In the genomic region with DNA sequence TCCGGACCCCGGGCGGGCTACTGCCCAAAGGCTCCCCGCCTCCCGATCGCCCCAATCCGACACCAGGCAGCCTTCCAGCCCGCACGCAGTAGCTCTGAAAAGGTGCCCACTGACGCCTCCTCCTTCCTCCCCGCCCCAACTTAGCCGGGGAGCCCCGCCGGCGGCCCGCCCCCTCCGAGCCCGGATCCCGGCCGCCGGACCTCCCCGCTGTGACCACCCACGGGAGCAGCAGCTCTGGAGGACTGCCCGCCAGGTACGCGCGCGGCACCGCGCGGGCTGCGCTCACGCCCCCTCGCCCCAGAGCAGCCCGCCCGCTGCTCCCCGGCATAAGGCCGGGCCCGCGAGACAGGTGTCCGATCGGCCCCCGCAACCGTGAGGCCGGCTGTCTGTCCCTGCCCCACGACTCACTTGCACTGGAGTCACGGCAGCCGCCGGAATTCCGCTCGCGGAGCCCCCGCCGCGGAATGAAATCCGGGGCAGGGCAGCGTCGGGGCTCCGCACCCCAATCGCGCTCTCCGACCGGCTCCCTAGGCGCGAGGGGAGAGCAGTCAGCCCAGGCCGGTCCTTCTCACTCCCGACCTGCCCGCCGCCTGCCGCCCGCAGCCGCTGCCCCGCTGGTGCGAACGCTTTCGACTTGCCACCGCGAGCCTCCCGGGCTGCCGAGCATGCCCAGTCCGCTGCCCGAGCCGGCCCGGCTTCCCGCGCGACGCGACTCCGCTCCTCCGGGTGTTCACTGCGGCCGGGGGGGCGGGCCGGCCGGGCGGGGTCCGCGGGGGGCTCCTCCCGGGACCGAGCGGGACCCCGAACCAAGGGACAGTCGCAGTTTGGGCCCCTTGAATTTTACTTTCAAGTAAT, we compare ENCODE assay signal across 1 cellular context.
TF ChIP-seq lines count a peak whose summit lies in the region.

A gene (minus strand): TSS at position 658 of the 855 bp plus-strand sequence. CDS start 279,842 bp downstream, outside the sequence.

TF ChIP-seq in SK-N-SH treated with all-trans-retinoic acid at 6 μM for 48 hours, 23 proteins besides CTCF, POLR2A, EP300 and RAD21 (continued from another document):
- TF ChIP-seq, protein P1, sequence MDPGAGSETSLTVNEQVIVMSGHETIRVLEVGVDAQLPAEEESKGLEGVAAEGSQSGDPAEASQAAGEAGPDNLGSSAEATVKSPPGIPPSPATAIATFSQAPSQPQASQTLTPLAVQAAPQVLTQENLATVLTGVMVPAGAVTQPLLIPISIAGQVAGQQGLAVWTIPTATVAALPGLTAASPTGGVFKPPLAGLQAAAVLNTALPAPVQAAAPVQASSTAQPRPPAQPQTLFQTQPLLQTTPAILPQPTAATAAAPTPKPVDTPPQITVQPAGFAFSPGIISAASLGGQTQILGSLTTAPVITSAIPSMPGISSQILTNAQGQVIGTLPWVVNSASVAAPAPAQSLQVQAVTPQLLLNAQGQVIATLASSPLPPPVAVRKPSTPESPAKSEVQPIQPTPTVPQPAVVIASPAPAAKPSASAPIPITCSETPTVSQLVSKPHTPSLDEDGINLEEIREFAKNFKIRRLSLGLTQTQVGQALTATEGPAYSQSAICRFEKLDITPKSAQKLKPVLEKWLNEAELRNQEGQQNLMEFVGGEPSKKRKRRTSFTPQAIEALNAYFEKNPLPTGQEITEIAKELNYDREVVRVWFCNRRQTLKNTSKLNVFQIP (CRISPR knock-in tag; IDR thresholded peaks at IDR 0.05; ENCODE audit: borderline replicate concordance, low read depth), result no peak
